Comparison of ENCODE assay signal across 13 cellular contexts in the genomic region with DNA sequence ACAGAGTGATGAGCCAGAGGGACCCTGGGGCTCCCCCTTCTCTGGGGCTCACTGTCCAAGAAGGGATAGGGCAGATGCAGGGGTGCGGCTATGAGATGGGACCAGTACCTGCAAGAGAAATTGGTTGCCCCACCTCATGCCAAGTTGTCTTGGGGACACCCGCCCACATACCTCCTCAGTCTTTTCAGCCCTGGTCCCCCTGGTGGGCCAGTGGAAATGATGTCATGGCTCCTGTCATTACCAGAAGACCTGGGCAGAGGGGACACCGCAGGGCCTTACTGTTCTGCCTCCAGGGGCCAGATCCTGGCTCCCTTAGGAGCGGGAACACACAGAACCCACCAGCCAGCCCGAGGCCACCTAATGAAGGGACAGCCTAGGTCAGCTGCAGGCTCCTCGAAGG.
DNase-seq lines count a peak whose midpoint lies in the region; ATAC-seq, FAIRE-seq and TF ChIP-seq lines count a peak whose summit lies in the region.
"Had no signal": no experiment of that assay in that cellular context is flagged by ENCODE, and none has a peak within 500 bp of the region (broad histone marks: within the 10 kb centered on the region; RNA-seq: fewer than 3 reads in every experiment).

No MANE protein-coding gene starts in this region.

- WGBS in suprapubic skin, result 73% methylated on average over 5 of the region's 6 CpGs

- H3K4me3 Mint-ChIP-seq in WTC11, result peak overlapping the region; percentile 68; the same call in 1 of the 2 replicates

- peaks cover 81% of the 10 kb centered on the region for H3K27me3 Mint-ChIP-seq in WTC11 (ENCODE audit: low read depth)

- ATAC-seq in WTC11 (no peak), left lobe of liver (no peak), HG02571 (IDR thresholded peaks at IDR 0.05; ENCODE audit: unreplicated experiment) (no peak)

- H3K4me3 ChIP-seq in H7 (ENCODE audit: insufficient read depth, low read depth, low read length) (no peak overlapping the region), suprapubic skin (no peak overlapping the region), uterus (no peak overlapping the region)

- peaks cover 12% of the 10 kb centered on the region for H3K4me1 Mint-ChIP-seq in WTC11

- no peak for FAIRE-seq in H54 (lab: Jason Lieb, UNC)
- FAIRE-seq: RCC 7860 had no signal

- no peak overlapping the region for H3K27ac ChIP-seq in suprapubic skin
- H3K27ac ChIP-seq in uterus, result no peak overlapping the region

- no peaks in the 10 kb centered on the region for H3K9me3 ChIP-seq in suprapubic skin
- H3K9me3 ChIP-seq in uterus, result no peaks in the 10 kb centered on the region

- H3K36me3 ChIP-seq in H7 (replicated peaks; ENCODE audit: control insufficient read depth, insufficient read depth, low read length) (no peaks in the 10 kb centered on the region), suprapubic skin (no peaks in the 10 kb centered on the region), uterus (no peaks in the 10 kb centered on the region)

- DNase-seq in H7 (peak; percentile 43), WTC11 (ENCODE audit: low spot score) (no peak), left lobe of liver (ENCODE audit: low spot score) (peak; percentile 37), suprapubic skin (ENCODE audit: low spot score in 2 of 2) (peak; percentile 45 to 53), uterus (no peak), H54 (ENCODE audit: insufficient read length, low spot score) (no peak)
- DNase-seq: AML-193, DMS53, NCI-H1417 treated with DMSO at 0.1 percent for 48 hours, NCI-H2081 treated with DMSO at 0.1 percent for 48 hours, SHP77 treated with DMSO at 0.1 percent for 48 hours had no signal

- POLR2A ChIA-PET in WTC11 (lab: Charles Lee), result no interaction called here

- CTCF ChIA-PET in WTC11 (lab: Charles Lee), result interaction anchor here (0.7 to 1.3 kb wide), 3 partner anchors 24 to 129 kb away, joined by 3 to 5 read pairs (median 4); no protein-coding TSS in a partner anchor

- TF ChIP-seq POLR2A in suprapubic skin (IDR thresholded peaks at IDR 0.05) (no peak), uterus (IDR thresholded peaks at IDR 0.05) (no peak), H54 (IDR thresholded peaks at IDR 0.05; ENCODE audit: low read depth, low read length) (no peak)

- no peaks in the 10 kb centered on the region for H3K9me3 Mint-ChIP-seq in WTC11

- H3K27me3 ChIP-seq in H7 (ENCODE audit: control insufficient read depth, insufficient read depth, low read length), result peaks cover 60% of the 10 kb centered on the region
- H3K27me3 ChIP-seq in suprapubic skin, result peaks cover 38% of the 10 kb centered on the region
- H3K27me3 ChIP-seq in uterus, result peaks cover 0 to 3% of the 10 kb centered on the region in 2 donors

- intact Hi-C loops in uterus (cut with DNase I; ENCODE audit: low total_unique reads), result no loop called here

- no peaks in the 10 kb centered on the region for H3K36me3 Mint-ChIP-seq in WTC11

- TF ChIP-seq EP300 in suprapubic skin (IDR thresholded peaks at IDR 0.05), result no peak

- H3K4me1 ChIP-seq in suprapubic skin, result peaks cover 25% of the 10 kb centered on the region
- peaks cover 0 to 13% of the 10 kb centered on the region in 2 donors for H3K4me1 ChIP-seq in uterus

- H3K27ac Mint-ChIP-seq in WTC11, result no peak overlapping the region

- TF ChIP-seq CTCF in WTC11 (IDR thresholded peaks at IDR 0.05) (no peak), suprapubic skin (IDR thresholded peaks at IDR 0.05) (no peak), uterus (IDR thresholded peaks at IDR 0.05) (no peak)

TF ChIP-seq in WTC11, 78 proteins besides CTCF, POLR2A, EP300 and RAD21:
- TF ChIP-seq, protein P1, sequence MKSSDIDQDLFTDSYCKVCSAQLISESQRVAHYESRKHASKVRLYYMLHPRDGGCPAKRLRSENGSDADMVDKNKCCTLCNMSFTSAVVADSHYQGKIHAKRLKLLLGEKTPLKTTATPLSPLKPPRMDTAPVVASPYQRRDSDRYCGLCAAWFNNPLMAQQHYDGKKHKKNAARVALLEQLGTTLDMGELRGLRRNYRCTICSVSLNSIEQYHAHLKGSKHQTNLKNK (CRISPR knock-in tag; IDR thresholded peaks at IDR 0.05), result no peak
- TF ChIP-seq GTF2I (CRISPR knock-in tag; conservative IDR thresholded peaks at IDR 0.05) (no peak), FOXJ3 (CRISPR knock-in tag; IDR thresholded peaks at IDR 0.05; ENCODE audit: borderline replicate concordance) (no peak), FOXK1 (CRISPR knock-in tag; IDR thresholded peaks at IDR 0.05) (no peak), TEAD4 (CRISPR knock-in tag; IDR thresholded peaks at IDR 0.05) (no peak)
- TF ChIP-seq, protein P2, sequence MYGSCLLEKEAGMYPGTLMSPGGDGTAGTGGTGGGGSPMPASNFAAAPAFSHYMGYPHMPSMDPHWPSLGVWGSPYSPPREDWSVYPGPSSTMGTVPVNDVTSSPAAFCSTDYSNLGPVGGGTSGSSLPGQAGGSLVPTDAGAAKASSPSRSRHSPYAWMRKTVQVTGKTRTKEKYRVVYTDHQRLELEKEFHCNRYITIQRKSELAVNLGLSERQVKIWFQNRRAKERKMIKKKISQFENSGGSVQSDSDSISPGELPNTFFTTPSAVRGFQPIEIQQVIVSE (CRISPR knock-in tag; IDR thresholded peaks at IDR 0.05; ENCODE audit: borderline replicate concordance), result no peak
- TF ChIP-seq, protein P3, sequence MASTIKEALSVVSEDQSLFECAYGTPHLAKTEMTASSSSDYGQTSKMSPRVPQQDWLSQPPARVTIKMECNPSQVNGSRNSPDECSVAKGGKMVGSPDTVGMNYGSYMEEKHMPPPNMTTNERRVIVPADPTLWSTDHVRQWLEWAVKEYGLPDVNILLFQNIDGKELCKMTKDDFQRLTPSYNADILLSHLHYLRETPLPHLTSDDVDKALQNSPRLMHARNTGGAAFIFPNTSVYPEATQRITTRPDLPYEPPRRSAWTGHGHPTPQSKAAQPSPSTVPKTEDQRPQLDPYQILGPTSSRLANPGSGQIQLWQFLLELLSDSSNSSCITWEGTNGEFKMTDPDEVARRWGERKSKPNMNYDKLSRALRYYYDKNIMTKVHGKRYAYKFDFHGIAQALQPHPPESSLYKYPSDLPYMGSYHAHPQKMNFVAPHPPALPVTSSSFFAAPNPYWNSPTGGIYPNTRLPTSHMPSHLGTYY (CRISPR knock-in tag; IDR thresholded peaks at IDR 0.05), result no peak
- TF ChIP-seq, protein P4, sequence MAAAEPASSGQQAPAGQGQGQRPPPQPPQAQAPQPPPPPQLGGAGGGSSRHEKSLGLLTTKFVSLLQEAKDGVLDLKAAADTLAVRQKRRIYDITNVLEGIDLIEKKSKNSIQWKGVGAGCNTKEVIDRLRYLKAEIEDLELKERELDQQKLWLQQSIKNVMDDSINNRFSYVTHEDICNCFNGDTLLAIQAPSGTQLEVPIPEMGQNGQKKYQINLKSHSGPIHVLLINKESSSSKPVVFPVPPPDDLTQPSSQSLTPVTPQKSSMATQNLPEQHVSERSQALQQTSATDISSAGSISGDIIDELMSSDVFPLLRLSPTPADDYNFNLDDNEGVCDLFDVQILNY (CRISPR knock-in tag; IDR thresholded peaks at IDR 0.05), result no peak
- TF ChIP-seq, protein P5, sequence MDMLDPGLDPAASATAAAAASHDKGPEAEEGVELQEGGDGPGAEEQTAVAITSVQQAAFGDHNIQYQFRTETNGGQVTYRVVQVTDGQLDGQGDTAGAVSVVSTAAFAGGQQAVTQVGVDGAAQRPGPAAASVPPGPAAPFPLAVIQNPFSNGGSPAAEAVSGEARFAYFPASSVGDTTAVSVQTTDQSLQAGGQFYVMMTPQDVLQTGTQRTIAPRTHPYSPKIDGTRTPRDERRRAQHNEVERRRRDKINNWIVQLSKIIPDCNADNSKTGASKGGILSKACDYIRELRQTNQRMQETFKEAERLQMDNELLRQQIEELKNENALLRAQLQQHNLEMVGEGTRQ (CRISPR knock-in tag; IDR thresholded peaks at IDR 0.05), result no peak
- TF ChIP-seq, protein P6, sequence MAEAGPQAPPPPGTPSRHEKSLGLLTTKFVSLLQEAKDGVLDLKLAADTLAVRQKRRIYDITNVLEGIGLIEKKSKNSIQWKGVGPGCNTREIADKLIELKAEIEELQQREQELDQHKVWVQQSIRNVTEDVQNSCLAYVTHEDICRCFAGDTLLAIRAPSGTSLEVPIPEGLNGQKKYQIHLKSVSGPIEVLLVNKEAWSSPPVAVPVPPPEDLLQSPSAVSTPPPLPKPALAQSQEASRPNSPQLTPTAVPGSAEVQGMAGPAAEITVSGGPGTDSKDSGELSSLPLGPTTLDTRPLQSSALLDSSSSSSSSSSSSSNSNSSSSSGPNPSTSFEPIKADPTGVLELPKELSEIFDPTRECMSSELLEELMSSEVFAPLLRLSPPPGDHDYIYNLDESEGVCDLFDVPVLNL (CRISPR knock-in tag; IDR thresholded peaks at IDR 0.05; ENCODE audit: borderline replicate concordance, low read depth), result no peak
TF ChIP-seq in WTC11: peak in this region for 0.

Comparison
In these comparisons a context has a peak if more than half of its experiments do, and no peak if none do; other contexts are left out.
1. DNase-seq: peak in H7 (single experiment), left lobe of liver (single experiment) and suprapubic skin (2 of 2); none in WTC11 (single experiment), uterus (0 of 2) and H54 (single experiment).